ENCODE assay signal across 1 cellular context in genomic region chr1:234505774-234506114, GRCh38.
TF ChIP-seq lines count a peak whose summit lies in the region.

No MANE protein-coding gene starts in this region.

TF ChIP-seq in A549, 52 proteins besides CTCF, POLR2A, EP300 and RAD21 (continued from another document):
- no peak for TF ChIP-seq HMGXB4 (CRISPR knock-in tag; IDR thresholded peaks at IDR 0.05; ENCODE audit: borderline replicate concordance)
- no peak for TF ChIP-seq EHMT2 (IDR thresholded peaks at IDR 0.05; ENCODE audit: low read depth)
- no peak for TF ChIP-seq SMC3 (IDR thresholded peaks at IDR 0.05)
- TF ChIP-seq ZSCAN20 (CRISPR knock-in tag; IDR thresholded peaks at IDR 0.05) = no peak
- no peak for TF ChIP-seq ESRRA (IDR thresholded peaks at IDR 0.05; ENCODE audit: borderline replicate concordance, low read length)
- no peak for TF ChIP-seq MAZ (IDR thresholded peaks at IDR 0.05; ENCODE audit: borderline replicate concordance, low read depth, low read length)
- TF ChIP-seq ZFP36 (IDR thresholded peaks at IDR 0.05; ENCODE audit: borderline replicate concordance, partially characterized antibody) = no peak
- peak; percentile 42; the same call in 1 of the 2 replicates for TF ChIP-seq FOSL2 (IDR thresholded peaks at IDR 0.05)
- TF ChIP-seq FOSL2 (CRISPR knock-in tag; IDR thresholded peaks at IDR 0.05) = peak; percentile 71
- TF ChIP-seq ELK1 (IDR thresholded peaks at IDR 0.05; ENCODE audit: low read depth, low read length) = no peak
